Comparison of ENCODE assay signal across 16 cellular contexts in genomic region chr12:45721954-45722353, GRCh38. TPM values are rescaled to one million over a fixed set of nuclear protein-coding genes. Genes with fewer than 3 reads are reported as not detected.
A peak's percentile ranks its signal among the peaks of the same experiment; 100 is the strongest.
DNase-seq lines count a peak whose midpoint lies in the region; ATAC-seq and TF ChIP-seq lines count a peak whose summit lies in the region.
"Had no signal": no experiment of that assay in that cellular context is flagged by ENCODE, and none has a peak within 500 bp of the region (broad histone marks: within the 10 kb centered on the region; RNA-seq: fewer than 3 reads in every experiment).

No MANE protein-coding gene starts in this region.

- peak overlapping the region in 1 of 2 experiments; percentile 19; a peak in 1 of 4 replicates for H3K4me3 ChIP-seq in DND-41 (ENCODE audit: low read depth in 1 of 2, low read length in 2 of 2)

- H3K27ac ChIP-seq in CD4-positive, alpha-beta T cell (ENCODE audit: low read depth, low read length), result no peak overlapping the region
- H3K27ac ChIP-seq in DND-41 (ENCODE audit: low read length), result peak overlapping the region; percentile 14; the same call in 1 of the 2 replicates

- no peak overlapping the region for H2AFZ ChIP-seq in DND-41 (ENCODE audit: low read depth, low read length)

- peaks cover 32% of the 10 kb centered on the region for H3K36me3 ChIP-seq in DND-41 (ENCODE audit: insufficient read depth, low read length)

- CTCF ChIA-PET in CD4-positive, alpha-beta T cell (lab: Charles Lee), result interaction anchor here (1.3 kb wide), 1 partner anchor 18 kb away, joined by 3 read pairs; no protein-coding TSS in a partner anchor

- H3K9me3 ChIP-seq in CD4-positive, alpha-beta T cell (ENCODE audit: control insufficient read depth, low read length), result no peaks in the 10 kb centered on the region
- no peaks in the 10 kb centered on the region for H3K9me3 ChIP-seq in DND-41 (ENCODE audit: insufficient read depth, low read length, severe bottlenecking)

- no peak for TF ChIP-seq CTCF in CD4-positive, alpha-beta T cell (IDR thresholded peaks at IDR 0.05)
- TF ChIP-seq CTCF in DND-41 (IDR thresholded peaks at IDR 0.05; ENCODE audit: borderline replicate concordance, extremely low read depth, low read length, poor library complexity, severe bottlenecking) (no peak), GM10266 (IDR thresholded peaks at IDR 0.05; ENCODE audit: control insufficient read depth, insufficient read depth, low read depth, missing control alignments) (no peak)

- POLR2A ChIA-PET in CD4-positive, alpha-beta T cell (lab: Charles Lee), result no interaction called here

- H3K27ac Mint-ChIP-seq in CD4-positive, alpha-beta T cell, result no peak overlapping the region
- no peak overlapping the region for H3K27ac Mint-ChIP-seq in activated T-helper 17 cell treated with anti-CD3 and anti-CD28 coated beads, Interleukin-2, amount 50 U/mL, for 72 hours
- H3K27ac Mint-ChIP-seq in memory B cell, result peak overlapping the region; percentile 66

- no peak overlapping the region for H3K9ac ChIP-seq in DND-41 (ENCODE audit: low read depth, low read length)

- H4K20me1 ChIP-seq in DND-41 (ENCODE audit: insufficient read depth, low read length), result peaks cover 25% of the 10 kb centered on the region; the same call in 1 of the 2 replicates

- H3K4me3 Mint-ChIP-seq in CD4-positive, alpha-beta T cell, result peak overlapping the region; percentile 69
- H3K4me3 Mint-ChIP-seq in activated T-helper 17 cell treated with anti-CD3 and anti-CD28 coated beads, Interleukin-2, amount 50 U/mL, for 72 hours, result peak overlapping the region; percentile 6
- no peak overlapping the region for H3K4me3 Mint-ChIP-seq in memory B cell
- H3K4me3 Mint-ChIP-seq: H9 had no signal

- H3K79me2 ChIP-seq in DND-41 (ENCODE audit: insufficient read depth, low read length), result peaks cover 92% of the 10 kb centered on the region

- no peaks in the 10 kb centered on the region for H3K9me3 Mint-ChIP-seq in CD4-positive, alpha-beta T cell
- no peaks in the 10 kb centered on the region for H3K9me3 Mint-ChIP-seq in activated T-helper 17 cell treated with anti-CD3 and anti-CD28 coated beads, Interleukin-2, amount 50 U/mL, for 72 hours
- no peaks in the 10 kb centered on the region for H3K9me3 Mint-ChIP-seq in memory B cell
- H3K9me3 Mint-ChIP-seq: H9 had no signal

- H3K4me2 ChIP-seq in DND-41 (ENCODE audit: insufficient read depth, low read length), result peak overlapping the region; percentile 79

- no peaks in the 10 kb centered on the region for H3K27me3 Mint-ChIP-seq in CD4-positive, alpha-beta T cell
- H3K27me3 Mint-ChIP-seq in activated T-helper 17 cell treated with anti-CD3 and anti-CD28 coated beads, Interleukin-2, amount 50 U/mL, for 72 hours, result no peaks in the 10 kb centered on the region
- H3K27me3 Mint-ChIP-seq in memory B cell, result no peaks in the 10 kb centered on the region

- ATAC-seq in CD4-positive, alpha-beta T cell (ENCODE audit: poor library complexity), result no peak
- ATAC-seq in DND-41 (ENCODE audit: insufficient read depth, low read depth) (no peak), memory B cell (ENCODE audit: low read depth) (no peak)
- no peak for ATAC-seq in activated T-helper 17 cell treated with anti-CD3 and anti-CD28 coated beads, Interleukin-2, amount 50 U/mL, for 72 hours (replicated peaks)

- H3K4me1 ChIP-seq in DND-41 (ENCODE audit: insufficient read depth, low read length), result peaks cover 49% of the 10 kb centered on the region

- no peak for DNase-seq in CD4-positive, alpha-beta T cell
- DNase-seq in DND-41 (no peak), memory B cell (ENCODE audit: low spot score in 2 of 2) (no peak), GM10266 (ENCODE audit: extremely low spot score) (no peak)
- no peak for DNase-seq in stimulated activated CD4-positive, alpha-beta T cell treated with anti-CD3 and anti-CD28 coated beads, Interleukin-1b, Interleukin-23, amount 100 ng/mL, for 48 hours
- no peak for DNase-seq in activated CD4-positive, CD25-positive, alpha-beta regulatory T cell treated with anti-CD3 and anti-CD28 coated beads, Interleukin-2, amount 50 U/mL, for 72 hours
- DNase-seq: GF-D8, H9, IMR-90, Kasumi-1, NCI-H1105 treated with DMSO at 0.1 percent for 48 hours, NCI-H1694 treated with DMSO at 0.1 percent for 48 hours, NCI-H345, NCI-H526 treated with DMSO at 0.1 percent for 48 hours, RPMI8226 had no signal

- peaks cover 73% of the 10 kb centered on the region for H3K4me1 Mint-ChIP-seq in CD4-positive, alpha-beta T cell (ENCODE audit: low read depth)
- peaks cover 14% of the 10 kb centered on the region for H3K4me1 Mint-ChIP-seq in activated T-helper 17 cell treated with anti-CD3 and anti-CD28 coated beads, Interleukin-2, amount 50 U/mL, for 72 hours
- peaks cover 15% of the 10 kb centered on the region for H3K4me1 Mint-ChIP-seq in memory B cell

- H3K36me3 Mint-ChIP-seq in CD4-positive, alpha-beta T cell (ENCODE audit: low read depth), result peaks cover 27% of the 10 kb centered on the region
- peaks cover 11% of the 10 kb centered on the region for H3K36me3 Mint-ChIP-seq in activated T-helper 17 cell treated with anti-CD3 and anti-CD28 coated beads, Interleukin-2, amount 50 U/mL, for 72 hours (ENCODE audit: low read depth)
- peaks cover 3% of the 10 kb centered on the region for H3K36me3 Mint-ChIP-seq in memory B cell

- intact Hi-C loops in CD4-positive, alpha-beta T cell (cut with DNase I, micrococcal nuclease), result loop anchor here in 1 of 2 experiments (5.0 kb wide), 1 partner anchor 65 kb away; no protein-coding TSS in a partner anchor

- H3K27me3 ChIP-seq in CD4-positive, alpha-beta T cell (ENCODE audit: control insufficient read depth, insufficient read depth, low read length), result no peaks in the 10 kb centered on the region
- H3K27me3 ChIP-seq in DND-41 (ENCODE audit: insufficient read depth, low read length, poor library complexity), result no peaks in the 10 kb centered on the region

RNA-seq across cellular contexts. Expression of gene ARID2, which starts 7.6 kb away (rescaled TPM):
- 10 to 100 TPM; 49.0 to 51.3 TPM for total RNA-seq in CD4-positive, alpha-beta T cell
- 10 to 100 TPM; 29.0 to 33.6 TPM for total RNA-seq in activated T-helper 17 cell treated with anti-CD3 and anti-CD28 coated beads, Interleukin-2, amount 50 U/mL, for 72 hours
